In the genomic region with DNA sequence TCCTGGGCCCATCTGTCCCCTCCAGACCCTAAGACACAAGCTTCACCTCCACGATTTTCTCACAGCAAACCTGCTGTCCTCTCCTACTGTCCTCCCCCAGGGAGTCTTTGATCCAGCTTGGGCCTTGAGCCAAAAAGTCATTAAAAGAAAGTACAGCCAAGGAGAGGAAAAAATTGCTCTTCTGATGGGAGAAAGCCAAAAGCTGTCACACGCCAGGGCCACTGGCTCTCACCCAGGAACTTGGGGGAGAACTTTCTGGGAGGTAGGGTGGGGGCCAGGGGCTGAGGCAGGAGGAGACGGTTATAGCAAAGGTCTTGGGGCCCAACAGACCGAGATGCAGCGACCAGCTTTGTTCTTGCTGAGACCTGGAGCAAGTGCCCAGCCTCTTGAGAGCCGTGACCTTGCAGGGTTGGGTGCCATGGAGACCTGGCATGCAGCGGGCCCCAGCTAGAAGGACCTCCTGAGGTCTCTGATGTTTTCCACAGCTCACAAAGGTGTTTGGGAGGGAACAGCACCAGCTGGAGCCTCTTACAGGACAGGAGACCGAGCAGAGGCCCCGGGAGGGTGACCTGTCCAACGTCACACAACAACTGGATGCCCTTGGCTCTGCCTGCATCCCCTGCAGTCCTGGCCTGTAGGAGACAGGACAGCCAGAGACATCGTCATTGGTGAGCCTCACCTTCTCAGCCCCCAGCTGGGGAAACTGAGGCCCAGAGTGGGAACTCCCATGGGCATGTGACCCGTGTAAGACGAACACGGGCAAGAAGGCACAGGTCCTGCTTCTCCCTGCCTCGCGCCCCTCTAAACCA, we compare ENCODE assay signal across 12 cellular contexts.
DNase-seq lines count a peak whose midpoint lies in the region; ATAC-seq and TF ChIP-seq lines count a peak whose summit lies in the region.
"Had no signal": no experiment of that assay in that cellular context is flagged by ENCODE, and none has a peak within 500 bp of the region (broad histone marks: within the 10 kb centered on the region; RNA-seq: fewer than 3 reads in every experiment).

No MANE protein-coding gene starts in this region.

- TF ChIP-seq CTCF in SK-N-SH (IDR thresholded peaks at IDR 0.05) = no peak
- TF ChIP-seq CTCF in astrocyte of the spinal cord (IDR thresholded peaks at IDR 0.05; ENCODE audit: low read depth, low read length) = no peak
- TF ChIP-seq CTCF in hepatocyte (IDR thresholded peaks at IDR 0.05; ENCODE audit: poor library complexity) = no peak

- H3K79me2 ChIP-seq in SK-N-SH (ENCODE audit: insufficient read depth) (no peaks in the 10 kb centered on the region), hepatocyte (no peaks in the 10 kb centered on the region)

- POLR2A ChIA-PET in SK-N-SH (lab: Yijun Ruan, JAX) = interaction anchor here (1.2 to 2.3 kb wide), 3 partner anchors 25 to 124 kb away, joined by 4 to 14 read pairs (median 5); a partner anchor contains a TSS

- CTCF ChIA-PET in SK-N-SH (lab: Yijun Ruan, JAX) = interaction anchor here (0.6 to 3.6 kb wide), 9 partner anchors 20 to 237 kb away, joined by 3 to 21 read pairs (median 3); no protein-coding TSS in a partner anchor

- no peak overlapping the region for H3K9ac ChIP-seq in SK-N-SH

- intact Hi-C loops in aorta (cut with DNase I) = loop anchor here in 1 of 2 donors (5.0 kb wide), 2 partner anchors 124 to 176 kb away; a partner anchor contains a TSS

- H3K4me2 ChIP-seq in SK-N-SH (peak overlapping the region; percentile 7; the same call in 1 of the 2 replicates), hepatocyte (no peak overlapping the region)

- peaks cover 20 to 41% of the 10 kb centered on the region in 2 experiments; a peak in 3 of 4 replicates for H3K4me1 ChIP-seq in SK-N-SH (ENCODE audit: control insufficient read depth in 1 of 2, insufficient read depth in 2 of 2, low read depth in 1 of 2, low read length in 1 of 2)
- H3K4me1 ChIP-seq in aorta (ENCODE audit: control insufficient read depth in 1 of 2, insufficient read depth in 2 of 2, low read length in 2 of 2) = no peaks in the 10 kb centered on the region
- peaks cover 39% of the 10 kb centered on the region for H3K4me1 ChIP-seq in hepatocyte (ENCODE audit: insufficient read depth)

- no peak for TF ChIP-seq EP300 in SK-N-SH (IDR thresholded peaks at IDR 0.05; ENCODE audit: borderline replicate concordance in 1 of 2, low read depth in 1 of 2, low read length in 1 of 2)

- H3K9me3 ChIP-seq in SK-N-SH (no peaks in the 10 kb centered on the region), aorta (ENCODE audit: control insufficient read depth, low read length) (no peaks in the 10 kb centered on the region), hepatocyte (ENCODE audit: low read depth) (no peaks in the 10 kb centered on the region)

- no peaks in the 10 kb centered on the region for H3F3A ChIP-seq in SK-N-SH (replicated peaks; ENCODE audit: insufficient read depth)

- H3K36me3 ChIP-seq in SK-N-SH (replicated peaks in 1 of 2; ENCODE audit: control insufficient read depth in 1 of 2, insufficient read depth in 2 of 2, low read length in 1 of 2) = no peaks in the 10 kb centered on the region
- H3K36me3 ChIP-seq in aorta (ENCODE audit: control insufficient read depth in 1 of 2, insufficient read depth in 2 of 2, low read length in 1 of 2) = no peaks in the 10 kb centered on the region
- no peaks in the 10 kb centered on the region for H3K36me3 ChIP-seq in hepatocyte (replicated peaks; ENCODE audit: insufficient read depth, low read depth)
- H3K36me3 ChIP-seq: WERI-Rb-1 had no signal

- TF ChIP-seq RAD21 in SK-N-SH (IDR thresholded peaks at IDR 0.05; ENCODE audit: low read length) = no peak

- H3K27me3 ChIP-seq in SK-N-SH (ENCODE audit: insufficient read depth) (no peaks in the 10 kb centered on the region), aorta (ENCODE audit: control insufficient read depth in 1 of 2, insufficient read depth in 2 of 2, low read length in 1 of 2) (no peaks in the 10 kb centered on the region), hepatocyte (no peaks in the 10 kb centered on the region)

- 77% methylated on average over 11 of the region's 16 CpGs for WGBS in SK-N-SH (ENCODE audit: low lambda C conversion rate)
- WGBS in aorta, 2 donors = 43 to 45% methylated on average over 15 to 16 of the region's 16 CpGs
- WGBS in hepatocyte (ENCODE audit: low lambda C conversion rate, missing lambda C conversion rate) = 86% methylated on average over 16 of the region's 16 CpGs

- in situ Hi-C loops in astrocyte of the spinal cord (cut with HindIII; ENCODE audit: low sequenced_read_pairs) = no loop called here

- H3K9me2 ChIP-seq in SK-N-SH (no peaks in the 10 kb centered on the region), hepatocyte (replicated peaks; ENCODE audit: insufficient read depth) (no peaks in the 10 kb centered on the region)

- ATAC-seq in SK-N-SH treated with all-trans-retinoic acid at 6 μM for 48 hours = no peak
- no peak for ATAC-seq in aorta (ENCODE audit: low FRiP score)
- ATAC-seq in HG02852 (IDR thresholded peaks at IDR 0.05; ENCODE audit: unreplicated experiment) = no peak

- H4K20me1 ChIP-seq in SK-N-SH (ENCODE audit: insufficient read depth) = no peaks in the 10 kb centered on the region
- H4K20me1 ChIP-seq in hepatocyte (ENCODE audit: insufficient read depth, poor library complexity, severe bottlenecking) = no peaks in the 10 kb centered on the region

- H2AFZ ChIP-seq in SK-N-SH (ENCODE audit: low read depth) (no peak overlapping the region), hepatocyte (no peak overlapping the region)

- H3K4me3 ChIP-seq in SK-N-SH (ENCODE audit: low read depth in 2 of 2, low read length in 1 of 2) = no peak overlapping the region
- H3K4me3 ChIP-seq in astrocyte of the spinal cord (ENCODE audit: low read depth, low read length) = no peak overlapping the region
- H3K4me3 ChIP-seq in aorta (ENCODE audit: low read length in 2 of 2) = no peak overlapping the region
- no peak overlapping the region for H3K4me3 ChIP-seq in hepatocyte

- DNase-seq in SK-N-SH = no peak
- peak; percentile 49 for DNase-seq in astrocyte of the spinal cord (ENCODE audit: low read depth, low spot score)
- peak; percentile 54 for DNase-seq in medulla oblongata (ENCODE audit: extremely low spot score)
- DNase-seq in aorta = peak; percentile 50 to 81
- no peak for DNase-seq in hepatocyte (ENCODE audit: low spot score)
- no peak for DNase-seq in NCI-H2227 treated with DMSO at 0.1 percent for 48 hours (lab: John Stamatoyannopoulos, UW)
- DNase-seq: activated effector memory CD4-positive, alpha-beta T cell treated with Interleukin-2 at 50 U/mL for 16 hours; MM.1S; naive B cell; WERI-Rb-1 had no signal

- H3K27ac ChIP-seq in SK-N-SH (ENCODE audit: low read depth in 2 of 2, low read length in 1 of 2) (no peak overlapping the region; a peak in 1 of 4 replicates), aorta (ENCODE audit: low read depth in 1 of 2, low read length in 2 of 2) (peak overlapping the region in 1 of 2 donors; percentile 74), hepatocyte (no peak overlapping the region)
- H3K27ac ChIP-seq: WERI-Rb-1 had no signal

TF ChIP-seq in SK-N-SH, 30 proteins besides CTCF, POLR2A, EP300 and RAD21:
- TF ChIP-seq TCF12 (IDR thresholded peaks at IDR 0.05) (peak; percentile 23; the same call in 1 of the 2 replicates), RFX5 (IDR thresholded peaks at IDR 0.05; ENCODE audit: low read length) (no peak), NFIC (IDR thresholded peaks at IDR 0.05; ENCODE audit: borderline replicate concordance) (peak; percentile 78)
- TF ChIP-seq, protein P1, sequence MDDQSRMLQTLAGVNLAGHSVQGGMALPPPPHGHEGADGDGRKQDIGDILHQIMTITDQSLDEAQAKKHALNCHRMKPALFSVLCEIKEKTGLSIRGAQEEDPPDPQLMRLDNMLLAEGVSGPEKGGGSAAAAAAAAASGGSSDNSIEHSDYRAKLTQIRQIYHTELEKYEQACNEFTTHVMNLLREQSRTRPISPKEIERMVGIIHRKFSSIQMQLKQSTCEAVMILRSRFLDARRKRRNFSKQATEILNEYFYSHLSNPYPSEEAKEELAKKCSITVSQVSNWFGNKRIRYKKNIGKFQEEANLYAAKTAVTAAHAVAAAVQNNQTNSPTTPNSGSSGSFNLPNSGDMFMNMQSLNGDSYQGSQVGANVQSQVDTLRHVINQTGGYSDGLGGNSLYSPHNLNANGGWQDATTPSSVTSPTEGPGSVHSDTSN (IDR thresholded peaks at IDR 0.05) = 0 out of 2 replicates have a peak, but pooled peaks have one; percentile 8
TF ChIP-seq in SK-N-SH: peak in this region for 3.

TF ChIP-seq in SK-N-SH treated with all-trans-retinoic acid at 6 μM for 48 hours, 23 proteins besides CTCF, POLR2A, EP300 and RAD21:
- no peak for TF ChIP-seq SNAI2 (CRISPR knock-in tag; IDR thresholded peaks at IDR 0.05)
TF ChIP-seq in SK-N-SH treated with all-trans-retinoic acid at 6 μM for 48 hours: peak in this region for 0.

Comparison
In these comparisons a context has a peak if more than half of its experiments do, and no peak if none do; other contexts are left out.
1. DNase-seq: peak in astrocyte of the spinal cord (single experiment), medulla oblongata (single experiment) and aorta (2 of 2); none in SK-N-SH (single experiment), hepatocyte (single experiment) and NCI-H2227 treated with DMSO at 0.1 percent for 48 hours (single experiment).